Comparison of ENCODE assay signal across 8 cellular contexts in genomic region chr16:69396187-69397061, GRCh38. TPM values are rescaled to one million over a fixed set of nuclear protein-coding genes. Genes with fewer than 3 reads are reported as not detected.
DNase-seq lines count a peak whose midpoint lies in the region; ATAC-seq and TF ChIP-seq lines count a peak whose summit lies in the region.

No MANE protein-coding gene starts in this region.

- peak overlapping the region in 5 of 6 donors; percentile 18 to 83 (median 59) for H3K27ac Mint-ChIP-seq in naive B cell

- H3K4me3 Mint-ChIP-seq in naive B cell = peak overlapping the region in 2 of 8 donors; percentile 9 to 25

- H3K36me3 ChIP-seq in HUES48 (ENCODE audit: control insufficient read depth, insufficient read depth, low read length) (no peaks in the 10 kb centered on the region), OCI-LY3 (replicated peaks; ENCODE audit: low read depth, low read length) (no peaks in the 10 kb centered on the region)

- no peaks in the 10 kb centered on the region for H3K79me2 ChIP-seq in OCI-LY3 (ENCODE audit: low read length)

- H3K4me1 Mint-ChIP-seq in naive B cell = peaks cover 4% of the 10 kb centered on the region in 3 donors

- DNase-seq in EH (ENCODE audit: low read depth) (peak; percentile 92), activated T-cell treated with anti-CD3 and anti-CD28 coated beads for 24 hours (ENCODE audit: low read depth) (peak; percentile 61), epithelial cell of prostate (ENCODE audit: low read depth, low spot score) (peak; percentile 80), naive B cell (peak; percentile 57)
- DNase-seq in stimulated activated CD8-positive, alpha-beta memory T cell treated with anti-CD3 and anti-CD28 coated beads, Interleukin-7, amount 100 ng/mL, for 4 hours (ENCODE audit: low read depth in 2 of 2) = peak; percentile 28 to 62

- peak overlapping the region; percentile 80 for H3K4me2 ChIP-seq in OCI-LY3 (ENCODE audit: low read length)

- peaks cover 6% of the 10 kb centered on the region; the same call in 1 of the 2 replicates for H3K4me1 ChIP-seq in HUES48 (ENCODE audit: control insufficient read depth, insufficient read depth, low read length)
- H3K4me1 ChIP-seq in OCI-LY3 (ENCODE audit: low read length) = peaks cover 51% of the 10 kb centered on the region

- peak; percentile 68 to 83 for ATAC-seq in naive B cell (ENCODE audit: low read depth in 2 of 2)
- ATAC-seq in GM18511 (IDR thresholded peaks at IDR 0.05; ENCODE audit: unreplicated experiment) = no peak

- peak overlapping the region; percentile 95 for H2AFZ ChIP-seq in OCI-LY3 (ENCODE audit: low read depth, low read length)

- H3K4me3 ChIP-seq in HUES48 (ENCODE audit: low read depth, low read length) = no peak overlapping the region
- peak overlapping the region; percentile 56 for H3K4me3 ChIP-seq in OCI-LY3 (ENCODE audit: low read length)

- no peaks in the 10 kb centered on the region for H3K9me3 Mint-ChIP-seq in naive B cell

- peak overlapping the region; percentile 73 for H3K27ac ChIP-seq in HUES48 (ENCODE audit: low read depth, low read length)
- peak overlapping the region; percentile 47 for H3K27ac ChIP-seq in OCI-LY3 (ENCODE audit: low read length)
- H3K27ac ChIP-seq in epithelial cell of prostate = peak overlapping the region; percentile 85

- no peaks in the 10 kb centered on the region for H3K36me3 Mint-ChIP-seq in naive B cell

- H4K20me1 ChIP-seq in OCI-LY3 (ENCODE audit: insufficient read depth, low read length) = no peaks in the 10 kb centered on the region

- no peak overlapping the region for H3K9ac ChIP-seq in HUES48 (ENCODE audit: low read depth, low read length)
- H3K9ac ChIP-seq in OCI-LY3 (ENCODE audit: low read length) = peak overlapping the region; percentile 36

- no peaks in the 10 kb centered on the region for H3K9me3 ChIP-seq in HUES48 (ENCODE audit: control insufficient read depth, insufficient read depth, low read length)
- no peaks in the 10 kb centered on the region for H3K9me3 ChIP-seq in OCI-LY3 (ENCODE audit: insufficient read depth, low read length)

- peak; percentile 83 for TF ChIP-seq CTCF in OCI-LY3 (IDR thresholded peaks at IDR 0.05; ENCODE audit: low read depth, low read length)

- H3K27me3 ChIP-seq in HUES48 (ENCODE audit: control insufficient read depth, insufficient read depth, low read length) = no peaks in the 10 kb centered on the region
- H3K27me3 ChIP-seq in OCI-LY3 (ENCODE audit: low read depth, low read length) = no peaks in the 10 kb centered on the region

- H3K27me3 Mint-ChIP-seq in naive B cell = no peaks in the 10 kb centered on the region

RNA-seq across cellular contexts. Expression of gene TERF2, which starts 10.6 kb away (rescaled TPM):
- 10 to 100 TPM; 18.5 to 33.6 (median 28.4) TPM for polyA plus RNA-seq in naive B cell (ENCODE audit: low read depth in 6 of 6)

RNA-seq across cellular contexts. Expression of gene CYB5B, which starts 28.0 kb away (rescaled TPM):
- polyA plus RNA-seq in naive B cell (ENCODE audit: low read depth in 6 of 6) = 100 to 1,000 TPM in 5 of 6 donors, 10 to 100 TPM in 1; 68.3 to 107 (median 103) TPM

RNA-seq across cellular contexts. Expression of gene TMED6, which starts 44.8 kb away (rescaled TPM):
- under 1 TPM in 1 of 6 donors, not detected in 5; 0.44 TPM for polyA plus RNA-seq in naive B cell (ENCODE audit: low read depth in 6 of 6)

RNA-seq across cellular contexts. Expression of gene NIP7, which starts 56.9 kb away (rescaled TPM):
- polyA plus RNA-seq in naive B cell (ENCODE audit: low read depth in 6 of 6) = 10 to 100 TPM; 21.0 to 30.4 (median 23.7) TPM

RNA-seq across cellular contexts. Expression of gene COG8, which starts 57.1 kb away (rescaled TPM):
- 10 to 100 TPM; 25.4 to 57.1 (median 34.3) TPM for polyA plus RNA-seq in naive B cell (ENCODE audit: low read depth in 6 of 6)
